15 cellular contexts compared by ENCODE assay signal in the genomic region with DNA sequence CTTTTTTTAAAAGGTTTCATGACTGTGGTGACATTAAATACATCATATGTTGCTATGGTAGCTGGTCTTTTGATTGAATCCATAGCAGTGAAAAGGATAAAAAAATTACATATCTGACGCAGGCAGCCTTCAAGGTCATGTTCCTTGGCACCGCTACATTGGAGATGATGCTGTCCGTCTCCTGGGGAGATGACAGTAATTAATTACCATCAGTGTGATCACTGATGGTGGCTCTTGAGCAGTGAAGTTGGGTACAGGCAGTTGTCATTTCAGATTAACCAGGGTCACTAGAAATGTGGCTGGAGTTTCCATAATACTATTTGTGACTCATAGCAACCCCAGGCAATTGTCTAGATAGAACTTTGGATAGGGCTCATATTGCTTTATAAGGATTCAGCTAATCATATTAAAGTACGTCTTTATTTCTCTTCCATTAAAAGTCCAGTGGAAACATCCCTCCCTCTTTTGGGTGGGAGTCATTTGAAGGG.
DNase-seq lines count a peak whose midpoint lies in the region; ATAC-seq and TF ChIP-seq lines count a peak whose summit lies in the region.
"Had no signal": no experiment of that assay in that cellular context is flagged by ENCODE, and none has a peak within 500 bp of the region (broad histone marks: within the 10 kb centered on the region; RNA-seq: fewer than 3 reads in every experiment).

No MANE protein-coding gene starts in this region.

- H3K27me3 ChIP-seq in vagina (no peaks in the 10 kb centered on the region), aorta (ENCODE audit: control insufficient read depth in 1 of 2, insufficient read depth in 2 of 2, low read length in 1 of 2) (no peaks in the 10 kb centered on the region)
- H3K27me3 ChIP-seq: MG63, thyroid gland had no signal

- H3K27ac ChIP-seq in cingulate gyrus (ENCODE audit: low read depth, low read length) (peak overlapping the region; percentile 8), vagina (peak overlapping the region; percentile 10), aorta (ENCODE audit: low read depth in 1 of 2, low read length in 2 of 2) (no peak overlapping the region)

- TF ChIP-seq CTCF in vagina (IDR thresholded peaks at IDR 0.05): no peak

- intact Hi-C loops in Right ventricle myocardium inferior (cut with DNase I): no loop called here
- intact Hi-C loops in cardiac septum (cut with DNase I): no loop called here
- intact Hi-C loops in vagina (cut with DNase I): no loop called here
- intact Hi-C loops in aorta (cut with DNase I): no loop called here

- TF ChIP-seq POLR2A in vagina (IDR thresholded peaks at IDR 0.05): no peak

- peak; percentile 6 for ATAC-seq in Right ventricle myocardium inferior
- no peak for ATAC-seq in aorta (ENCODE audit: low FRiP score)
- ATAC-seq: T-helper 17 cell had no signal

- peaks cover 12% of the 10 kb centered on the region for H3K4me1 ChIP-seq in vagina
- no peaks in the 10 kb centered on the region for H3K4me1 ChIP-seq in aorta (ENCODE audit: control insufficient read depth in 1 of 2, insufficient read depth in 2 of 2, low read length in 2 of 2)
- H3K4me1 ChIP-seq: thyroid gland had no signal

- no peaks in the 10 kb centered on the region for H3K9me3 ChIP-seq in vagina
- H3K9me3 ChIP-seq in aorta (ENCODE audit: control insufficient read depth, low read length): no peaks in the 10 kb centered on the region
- H3K9me3 ChIP-seq: MG63, thyroid gland had no signal

- no peak for DNase-seq in Right ventricle myocardium inferior (ENCODE audit: missing footprints)
- no peak for DNase-seq in cardiac septum (ENCODE audit: low spot score)
- peak; percentile 49 for DNase-seq in left kidney (ENCODE audit: low read depth, low spot score)
- no peak for DNase-seq in vagina (ENCODE audit: extremely low spot score in 2 of 2)
- no peak for DNase-seq in aorta
- DNase-seq in epidermal melanocyte (ENCODE audit: insufficient read length, low spot score): no peak
- DNase-seq in NCI-H1417 treated with DMSO at 0.1 percent for 48 hours (lab: John Stamatoyannopoulos, UW): no peak
- DNase-seq: activated CD4-positive, alpha-beta T cell treated with anti-CD3 and anti-CD28 coated beads, Interleukin-2, amount 10 ng/mL, durations not matched to agents 7 days and 5 days; activated T-cell treated with anti-CD3 and anti-CD28 coated beads, Interleukin-2, amount 50 U/mL, for 48 hours; H7; T-helper 17 cell; thyroid gland had no signal

- H3K36me3 ChIP-seq in vagina (no peaks in the 10 kb centered on the region), aorta (ENCODE audit: control insufficient read depth in 1 of 2, insufficient read depth in 2 of 2, low read length in 1 of 2) (no peaks in the 10 kb centered on the region)
- H3K36me3 ChIP-seq: thyroid gland had no signal

- WGBS in aorta, 2 donors: 61 to 70% methylated on average over 4 of the region's 4 CpGs

- H3K4me3 ChIP-seq in vagina (no peak overlapping the region), aorta (ENCODE audit: low read length in 2 of 2) (no peak overlapping the region)
- H3K4me3 ChIP-seq: lung, MG63, thyroid gland had no signal

Comparison
In these comparisons a context has a peak if more than half of its experiments do, and no peak if none do; other contexts are left out.
1. H3K27ac ChIP-seq: peak in cingulate gyrus (single experiment) and vagina (single experiment); none in aorta (0 of 2).